ENCODE assay signal across 12 cellular contexts in the genomic region with DNA sequence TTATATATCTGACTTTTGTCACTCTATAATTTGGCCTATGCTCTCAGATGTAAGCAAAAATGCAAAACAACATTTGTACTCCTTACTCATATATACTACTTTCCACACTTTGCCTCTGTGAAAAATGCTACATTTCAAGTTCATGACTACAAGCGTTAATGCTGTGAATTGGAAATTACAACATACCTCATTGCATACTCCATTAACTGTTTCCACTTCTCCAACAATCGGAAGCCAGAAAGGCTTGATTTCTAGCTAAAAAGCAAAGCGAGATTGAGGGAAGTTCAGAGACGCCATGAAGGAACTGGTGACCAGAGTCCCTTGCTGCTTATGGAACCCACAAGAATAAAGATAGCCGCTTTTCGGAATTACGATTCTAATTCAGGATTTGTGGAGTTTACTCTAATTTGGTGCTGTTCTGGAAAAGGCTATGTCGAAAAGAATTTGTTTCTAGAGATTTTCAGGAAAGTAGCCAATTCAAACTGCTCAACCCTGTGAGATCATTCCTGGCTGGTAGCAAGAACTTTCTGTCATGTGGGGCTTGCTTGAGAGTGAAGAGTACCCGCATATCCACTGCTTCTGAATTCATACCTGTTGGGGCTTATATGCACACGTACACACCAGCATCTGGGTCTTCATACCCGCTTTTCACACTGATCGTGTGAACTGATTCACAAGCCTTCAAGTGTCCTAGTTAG.
A peak's percentile ranks its signal among the peaks of the same experiment; 100 is the strongest.
DNase-seq lines count a peak whose midpoint lies in the region; ATAC-seq and TF ChIP-seq lines count a peak whose summit lies in the region.
"Had no signal": no experiment of that assay in that cellular context is flagged by ENCODE, and none has a peak within 500 bp of the region (broad histone marks: within the 10 kb centered on the region; RNA-seq: fewer than 3 reads in every experiment).

No MANE protein-coding gene starts in this region.

- H3K23ac ChIP-seq in trophoblast cell (ENCODE audit: low read length) = no peak overlapping the region

- H2AK5ac ChIP-seq in trophoblast cell (ENCODE audit: low read length) = no peak overlapping the region

- no peak overlapping the region for H2AFZ ChIP-seq in trophoblast cell (ENCODE audit: insufficient read depth, low read length, poor library complexity)

- H3K36me3 ChIP-seq in ascending aorta (no peaks in the 10 kb centered on the region), right atrium auricular region (no peaks in the 10 kb centered on the region), trophoblast cell (ENCODE audit: control insufficient read depth in 1 of 2, insufficient read depth in 2 of 2, low read length in 2 of 2) (no peaks in the 10 kb centered on the region)

- ATAC-seq in activated CD8-positive, alpha-beta T cell treated with anti-CD3 and anti-CD28 coated beads, Interleukin-2, amount 10 ng/mL, durations not matched to agents 7 days and 5 days = no peak

- H3K27me3 Mint-ChIP-seq in activated CD8-positive, alpha-beta T cell treated with anti-CD3 and anti-CD28 coated beads, Interleukin-2, amount 10 ng/mL, durations not matched to agents 7 days and 5 days (ENCODE audit: low read depth) = peaks cover 7% of the 10 kb centered on the region

- H3K9me3 ChIP-seq in ascending aorta (no peaks in the 10 kb centered on the region), right atrium auricular region (no peaks in the 10 kb centered on the region), trophoblast cell (ENCODE audit: insufficient read depth, low read depth, low read length) (no peaks in the 10 kb centered on the region)

- DNase-seq in AG10803 (ENCODE audit: low read depth) = peak; percentile 74
- DNase-seq in ascending aorta (ENCODE audit: low spot score in 2 of 2) = no peak
- no peak for DNase-seq in right atrium auricular region (ENCODE audit: low spot score)
- DNase-seq in trophoblast cell = peak; percentile 54 to 96
- DNase-seq in hypothalamus (lab: John Stamatoyannopoulos, UW) = no peak
- DNase-seq in OCI-M1 (lab: John Stamatoyannopoulos, UW) = no peak
- no peak for DNase-seq in hippocampal formation (lab: John Stamatoyannopoulos, UW)
- DNase-seq in activated CD8-positive, alpha-beta T cell treated with anti-CD3 and anti-CD28 coated beads, Interleukin-2, amount 10 ng/mL, durations not matched to agents 7 days and 5 days = no peak
- DNase-seq: activated naive CD8-positive, alpha-beta T cell treated with anti-CD3 and anti-CD28 coated beads, Interleukin-2, amount 10 ng/mL, durations not matched to agents 7 days and 5 days; kidney glomerular epithelial cell; NCI-H2029 treated with DMSO at 0.1 percent for 48 hours had no signal

- H3K27me3 ChIP-seq in ascending aorta (no peaks in the 10 kb centered on the region), right atrium auricular region (no peaks in the 10 kb centered on the region), trophoblast cell (ENCODE audit: insufficient read depth, low read length) (no peaks in the 10 kb centered on the region)

- POLR2A ChIA-PET in activated CD8-positive, alpha-beta T cell treated with anti-CD3 and anti-CD28 coated beads, Interleukin-2, amount 10 ng/mL, durations not matched to agents 7 days and 5 days (lab: Charles Lee) = no interaction called here

- H3K4me3 Mint-ChIP-seq in activated CD8-positive, alpha-beta T cell treated with anti-CD3 and anti-CD28 coated beads, Interleukin-2, amount 10 ng/mL, durations not matched to agents 7 days and 5 days = no peak overlapping the region
- H3K4me3 Mint-ChIP-seq: activated naive CD8-positive, alpha-beta T cell treated with anti-CD3 and anti-CD28 coated beads, Interleukin-2, amount 10 ng/mL, durations not matched to agents 7 days and 5 days; T-helper 1 cell treated with Interleukin-12 subunit alpha and Interleukin-12 subunit beta and Interleukin-4 antibody, amounts not matched to agents 30 μg/mL and 1 μg/mL, for 36 hours had no signal

- H3K9me3 Mint-ChIP-seq in activated CD8-positive, alpha-beta T cell treated with anti-CD3 and anti-CD28 coated beads, Interleukin-2, amount 10 ng/mL, durations not matched to agents 7 days and 5 days (ENCODE audit: insufficient read depth) = no peaks in the 10 kb centered on the region
- H3K9me3 Mint-ChIP-seq: activated naive CD8-positive, alpha-beta T cell treated with anti-CD3 and anti-CD28 coated beads, Interleukin-2, amount 10 ng/mL, durations not matched to agents 7 days and 5 days; T-helper 1 cell treated with Interleukin-12 subunit alpha and Interleukin-12 subunit beta and Interleukin-4 antibody, amounts not matched to agents 30 μg/mL and 1 μg/mL, for 36 hours had no signal

- H3K4me1 Mint-ChIP-seq in activated CD8-positive, alpha-beta T cell treated with anti-CD3 and anti-CD28 coated beads, Interleukin-2, amount 10 ng/mL, durations not matched to agents 7 days and 5 days (ENCODE audit: low read depth) = no peaks in the 10 kb centered on the region
- H3K4me1 Mint-ChIP-seq: activated naive CD8-positive, alpha-beta T cell treated with anti-CD3 and anti-CD28 coated beads, Interleukin-2, amount 10 ng/mL, durations not matched to agents 7 days and 5 days had no signal

- no peak overlapping the region for H2BK12ac ChIP-seq in trophoblast cell (ENCODE audit: low read length)

- CTCF ChIA-PET in activated CD8-positive, alpha-beta T cell treated with anti-CD3 and anti-CD28 coated beads, Interleukin-2, amount 10 ng/mL, durations not matched to agents 7 days and 5 days (lab: Charles Lee) = no interaction called here

- no peak overlapping the region for H4K91ac ChIP-seq in trophoblast cell (ENCODE audit: low read depth, low read length)

- no peak overlapping the region for H3K14ac ChIP-seq in trophoblast cell (ENCODE audit: low read length)

- H4K8ac ChIP-seq in trophoblast cell (ENCODE audit: low read depth, low read length) = no peak overlapping the region

- no peak overlapping the region for H3K18ac ChIP-seq in trophoblast cell (ENCODE audit: low read length)

- no peak overlapping the region for H2BK5ac ChIP-seq in trophoblast cell (ENCODE audit: low read depth, low read length, poor library complexity)

- no peak overlapping the region for H3K4ac ChIP-seq in trophoblast cell (ENCODE audit: low read depth, low read length)

- H3K4me3 ChIP-seq in AG10803 (ENCODE audit: low read length) (no peak overlapping the region), ascending aorta (peak overlapping the region; percentile 23 to 26), right atrium auricular region (no peak overlapping the region), trophoblast cell (ENCODE audit: low read depth, low read length) (no peak overlapping the region)

- H3K4me2 ChIP-seq in trophoblast cell (ENCODE audit: low read length) = no peak overlapping the region

- intact Hi-C loops in ascending aorta (cut with DNase I) = no loop called here

- peaks cover 6 to 19% of the 10 kb centered on the region in 2 donors for H3K4me1 ChIP-seq in ascending aorta
- peaks cover 0 to 25% of the 10 kb centered on the region in 2 donors for H3K4me1 ChIP-seq in right atrium auricular region
- H3K4me1 ChIP-seq in trophoblast cell (ENCODE audit: control insufficient read depth in 1 of 2, insufficient read depth in 2 of 2, low read length in 2 of 2) = peaks cover 4 to 13% of the 10 kb centered on the region in 2 experiments

- no peaks in the 10 kb centered on the region for H3K79me2 ChIP-seq in trophoblast cell (ENCODE audit: control insufficient read depth, insufficient read depth, low read length, poor library complexity)

- H4K12ac ChIP-seq in trophoblast cell (ENCODE audit: low read depth, low read length) = no peak overlapping the region

- no CpG with 5 or more reads among the region's 12 CpGs for WGBS in trophoblast cell (ENCODE audit: extremely low coverage, insufficient coverage, insufficient read length)

- H3K79me1 ChIP-seq in trophoblast cell (ENCODE audit: low read length) = peaks cover 4% of the 10 kb centered on the region

- no peak for TF ChIP-seq CTCF in AG10803 (conservative IDR thresholded peaks at IDR 0.05; ENCODE audit: low read length)
- TF ChIP-seq CTCF in ascending aorta (IDR thresholded peaks at IDR 0.05) = no peak
- TF ChIP-seq CTCF in right atrium auricular region (IDR thresholded peaks at IDR 0.05) = no peak

- H3K36me3 Mint-ChIP-seq in activated CD8-positive, alpha-beta T cell treated with anti-CD3 and anti-CD28 coated beads, Interleukin-2, amount 10 ng/mL, durations not matched to agents 7 days and 5 days (ENCODE audit: low read depth) = no peaks in the 10 kb centered on the region
- H3K36me3 Mint-ChIP-seq: activated naive CD8-positive, alpha-beta T cell treated with anti-CD3 and anti-CD28 coated beads, Interleukin-2, amount 10 ng/mL, durations not matched to agents 7 days and 5 days had no signal

- H3K9ac ChIP-seq in trophoblast cell (ENCODE audit: low read length) = no peak overlapping the region

- H3K27ac Mint-ChIP-seq in activated CD8-positive, alpha-beta T cell treated with anti-CD3 and anti-CD28 coated beads, Interleukin-2, amount 10 ng/mL, durations not matched to agents 7 days and 5 days = no peak overlapping the region
- H3K27ac Mint-ChIP-seq: activated naive CD8-positive, alpha-beta T cell treated with anti-CD3 and anti-CD28 coated beads, Interleukin-2, amount 10 ng/mL, durations not matched to agents 7 days and 5 days; T-helper 1 cell treated with Interleukin-12 subunit alpha and Interleukin-12 subunit beta and Interleukin-4 antibody, amounts not matched to agents 30 μg/mL and 1 μg/mL, for 36 hours had no signal

- H3K27ac ChIP-seq in ascending aorta (peak overlapping the region; percentile 42 to 50), right atrium auricular region (peak overlapping the region; percentile 53 to 57), trophoblast cell (ENCODE audit: low read depth, low read length) (no peak overlapping the region)

- no peak overlapping the region for H2BK120ac ChIP-seq in trophoblast cell (ENCODE audit: insufficient read depth, low read length, poor library complexity)

Comparison
In these comparisons a context has a peak if more than half of its experiments do, and no peak if none do; other contexts are left out.
1. DNase-seq: peak in AG10803 (single experiment) and trophoblast cell (2 of 2); none in ascending aorta (0 of 2), right atrium auricular region (single experiment), hypothalamus (0 of 51), OCI-M1 (single experiment), hippocampal formation (0 of 2) and activated CD8-positive, alpha-beta T cell treated with anti-CD3 and anti-CD28 coated beads, Interleukin-2, amount 10 ng/mL, durations not matched to agents 7 days and 5 days (single experiment).
2. H3K4me3 ChIP-seq: peak in ascending aorta (2 of 2); none in AG10803 (single experiment), right atrium auricular region (0 of 2) and trophoblast cell (single experiment).